In the genomic region with DNA sequence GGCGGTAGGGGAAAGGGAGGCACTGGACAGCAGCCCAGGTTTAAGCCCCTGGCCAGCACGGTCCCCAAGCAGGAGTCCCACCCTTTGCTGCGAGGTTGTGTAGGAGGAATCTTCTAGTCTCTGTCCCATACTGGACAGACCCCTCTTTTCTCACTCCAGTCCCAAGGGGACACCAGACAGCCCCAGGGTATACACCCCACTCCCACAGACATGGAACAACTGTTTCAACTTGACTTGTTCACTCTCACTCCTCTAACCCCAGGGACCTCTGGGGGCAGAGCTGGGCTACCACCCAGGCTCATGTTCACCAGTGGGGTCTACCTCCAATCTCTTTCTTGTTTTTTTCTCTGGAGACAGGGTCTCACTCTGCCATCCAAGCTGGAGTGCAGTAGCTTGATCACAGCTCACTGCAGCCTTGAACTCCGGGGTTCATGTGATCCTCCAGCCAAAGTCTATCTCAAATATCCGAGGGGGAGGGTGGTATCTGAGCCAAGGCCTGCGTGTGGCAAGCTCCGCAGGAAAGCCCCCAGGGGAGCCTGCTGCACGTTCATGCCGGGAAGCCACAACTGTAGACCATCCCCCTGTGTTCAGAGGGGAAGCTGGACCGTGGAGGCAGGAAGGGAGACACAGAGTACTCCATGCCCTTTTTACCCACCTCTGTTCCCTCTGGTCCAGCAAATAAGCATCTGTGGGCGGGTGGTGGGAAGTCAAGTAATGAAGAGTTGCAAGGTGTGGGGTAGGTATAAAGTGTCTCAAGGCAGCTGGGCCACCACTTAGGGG, we compare ENCODE assay signal across 8 cellular contexts. TPM values are rescaled to one million over a fixed set of nuclear protein-coding genes. Genes with fewer than 3 reads are reported as not detected.
DNase-seq lines count a peak whose midpoint lies in the region; ATAC-seq and TF ChIP-seq lines count a peak whose summit lies in the region.

No MANE protein-coding gene starts in this region.

- DNase-seq in CD14-positive monocyte (ENCODE audit: low spot score) (peak; percentile 12), KBM-7 (peak; percentile 36), coronary artery (ENCODE audit: low spot score) (no peak), uterus (no peak), dermis blood vessel endothelial cell (no peak)
- DNase-seq in natural killer cell treated with Interleukin-12 subunit alpha and Interleukin-12 subunit beta and Interleukin-15 and Interleukin-18, amount 100 ng/mL, for 72 hours (ENCODE audit: low spot score) = no peak
- DNase-seq in effector memory CD4-positive, alpha-beta T cell = no peak

- peak overlapping the region; percentile 69 to 79 for H3K4me3 Mint-ChIP-seq in CD14-positive monocyte
- peak overlapping the region; percentile 77 for H3K4me3 Mint-ChIP-seq in natural killer cell treated with Interleukin-12 subunit alpha and Interleukin-12 subunit beta and Interleukin-15 and Interleukin-18, amount 100 ng/mL, for 72 hours

- H3K27me3 Mint-ChIP-seq in CD14-positive monocyte (ENCODE audit: low read depth in 3 of 3) = peaks cover 0 to 4% (median 0%) of the 10 kb centered on the region in 3 donors
- no peaks in the 10 kb centered on the region for H3K27me3 Mint-ChIP-seq in natural killer cell treated with Interleukin-12 subunit alpha and Interleukin-12 subunit beta and Interleukin-15 and Interleukin-18, amount 100 ng/mL, for 72 hours

- ATAC-seq in natural killer cell treated with Interleukin-12 subunit alpha and Interleukin-12 subunit beta and Interleukin-15 and Interleukin-18, amount 100 ng/mL, for 72 hours = no peak
- ATAC-seq in GM18858 (IDR thresholded peaks at IDR 0.05; ENCODE audit: unreplicated experiment) = no peak

- H3K4me1 Mint-ChIP-seq in CD14-positive monocyte = peaks cover 34% of the 10 kb centered on the region
- peaks cover 25 to 26% of the 10 kb centered on the region in 2 donors for H3K4me1 Mint-ChIP-seq in natural killer cell treated with Interleukin-12 subunit alpha and Interleukin-12 subunit beta and Interleukin-15 and Interleukin-18, amount 100 ng/mL, for 72 hours (ENCODE audit: low read depth in 2 of 2)

- H3K4me1 ChIP-seq in uterus = peaks cover 5 to 14% of the 10 kb centered on the region in 2 donors
- peaks cover 30% of the 10 kb centered on the region for H3K4me1 ChIP-seq in effector memory CD4-positive, alpha-beta T cell (ENCODE audit: control insufficient read depth, insufficient read depth, low read length, poor library complexity, severe bottlenecking)

- H3K36me3 Mint-ChIP-seq in CD14-positive monocyte = peaks cover 29 to 47% of the 10 kb centered on the region in 2 donors
- no peaks in the 10 kb centered on the region for H3K36me3 Mint-ChIP-seq in natural killer cell treated with Interleukin-12 subunit alpha and Interleukin-12 subunit beta and Interleukin-15 and Interleukin-18, amount 100 ng/mL, for 72 hours

- H3K9me3 ChIP-seq in uterus = no peaks in the 10 kb centered on the region
- H3K9me3 ChIP-seq in effector memory CD4-positive, alpha-beta T cell (ENCODE audit: control insufficient read depth, low read length) = no peaks in the 10 kb centered on the region

- intact Hi-C loops in CD14-positive monocyte (cut with micrococcal nuclease) (no loop called here), uterus (cut with DNase I; ENCODE audit: low total_unique reads) (no loop called here)

- no peak for TF ChIP-seq CTCF in CD14-positive monocyte (IDR thresholded peaks at IDR 0.05)
- TF ChIP-seq CTCF in coronary artery (IDR thresholded peaks at IDR 0.05) = no peak
- TF ChIP-seq CTCF in uterus (IDR thresholded peaks at IDR 0.05) = no peak

- no peak for TF ChIP-seq POLR2A in uterus (IDR thresholded peaks at IDR 0.05)

- H3K27ac ChIP-seq in coronary artery = no peak overlapping the region
- peak overlapping the region in 1 of 2 donors; percentile 98 for H3K27ac ChIP-seq in uterus
- no peak overlapping the region for H3K27ac ChIP-seq in effector memory CD4-positive, alpha-beta T cell (ENCODE audit: insufficient read depth, low read length, poor library complexity, severe bottlenecking)

- no peaks in the 10 kb centered on the region for H3K36me3 ChIP-seq in uterus
- peaks cover 29% of the 10 kb centered on the region for H3K36me3 ChIP-seq in effector memory CD4-positive, alpha-beta T cell (ENCODE audit: control insufficient read depth, insufficient read depth, low read length)

- peaks cover 0 to 5% (median 0%) of the 10 kb centered on the region in 7 donors for H3K9me3 Mint-ChIP-seq in CD14-positive monocyte
- no peaks in the 10 kb centered on the region for H3K9me3 Mint-ChIP-seq in natural killer cell treated with Interleukin-12 subunit alpha and Interleukin-12 subunit beta and Interleukin-15 and Interleukin-18, amount 100 ng/mL, for 72 hours

- H3K27ac Mint-ChIP-seq in CD14-positive monocyte = peak overlapping the region in 6 of 7 donors; percentile 6 to 91 (median 66)
- peak overlapping the region; percentile 28 to 65 for H3K27ac Mint-ChIP-seq in natural killer cell treated with Interleukin-12 subunit alpha and Interleukin-12 subunit beta and Interleukin-15 and Interleukin-18, amount 100 ng/mL, for 72 hours

- in situ Hi-C loops in KBM-7 (cut with MboI; ENCODE audit: low pct_unique_long_range_greater_than_20kb, low sequenced_read_pairs) = no loop called here

- no peaks in the 10 kb centered on the region for H3K27me3 ChIP-seq in uterus
- no peaks in the 10 kb centered on the region for H3K27me3 ChIP-seq in effector memory CD4-positive, alpha-beta T cell (replicated peaks; ENCODE audit: control insufficient read depth, insufficient read depth, low read length, poor library complexity, severe bottlenecking)

- peak overlapping the region; percentile 100 for H3K4me3 ChIP-seq in coronary artery
- no peak overlapping the region for H3K4me3 ChIP-seq in uterus
- no peak overlapping the region for H3K4me3 ChIP-seq in effector memory CD4-positive, alpha-beta T cell (ENCODE audit: insufficient read depth, low read depth, low read length, poor library complexity, severe bottlenecking)

RNA-seq across cellular contexts. Expression of gene PTGES2, which starts 1.8 kb away (rescaled TPM):
- polyA plus RNA-seq in CD14-positive monocyte = 10 to 100 TPM; 42.0 to 49.4 TPM
- total RNA-seq in natural killer cell treated with Interleukin-12 subunit alpha and Interleukin-12 subunit beta and Interleukin-15 and Interleukin-18, amount 100 ng/mL, for 72 hours = 100 to 1,000 TPM in 1 of 2 donors, 10 to 100 TPM in 1; 56.8 to 110 TPM
- total RNA-seq in uterus (100 to 1,000 TPM in 1 of 4 donors, 10 to 100 TPM in 3; 21.5 to 173 (median 64.2) TPM), dermis blood vessel endothelial cell (52.8 and 87.3 TPM in 2 replicates)

RNA-seq across cellular contexts. Expression of gene LCN2, which starts 23.5 kb away (rescaled TPM):
- under 1 TPM in 1 of 2 donors, not detected in 1; 0.83 TPM for polyA plus RNA-seq in CD14-positive monocyte
- total RNA-seq in natural killer cell treated with Interleukin-12 subunit alpha and Interleukin-12 subunit beta and Interleukin-15 and Interleukin-18, amount 100 ng/mL, for 72 hours = not detected
- total RNA-seq in uterus (1 to 10 TPM in 1 of 4 donors, under 1 TPM in 1, not detected in 2; 0.98 to 2.6 TPM), dermis blood vessel endothelial cell (0.14 TPM in 1 of 2 replicates, not detected in the other)

RNA-seq across cellular contexts. Expression of gene BBLN, which starts 34.3 kb away (rescaled TPM):
- 10 to 100 TPM; 51.5 to 54.5 TPM for polyA plus RNA-seq in CD14-positive monocyte
- total RNA-seq in natural killer cell treated with Interleukin-12 subunit alpha and Interleukin-12 subunit beta and Interleukin-15 and Interleukin-18, amount 100 ng/mL, for 72 hours = 10 to 100 TPM; 58.1 to 60.4 TPM
- 100 to 1,000 TPM in 2 of 4 donors, 10 to 100 TPM in 2; 31.3 to 198 (median 96.0) TPM for total RNA-seq in uterus
- 47.4 and 77.1 TPM in 2 replicates for total RNA-seq in dermis blood vessel endothelial cell

RNA-seq across cellular contexts. Expression of gene SLC25A25, which starts 57.7 kb away (rescaled TPM):
- 1 to 10 TPM; 5.1 to 6.3 TPM for polyA plus RNA-seq in CD14-positive monocyte
- total RNA-seq in natural killer cell treated with Interleukin-12 subunit alpha and Interleukin-12 subunit beta and Interleukin-15 and Interleukin-18, amount 100 ng/mL, for 72 hours = 10 to 100 TPM; 15.0 to 23.2 TPM
- total RNA-seq in uterus (10 to 100 TPM; 14.3 to 49.7 (median 49.0) TPM), dermis blood vessel endothelial cell (34.1 and 64.7 TPM in 2 replicates)

RNA-seq across cellular contexts. Expression of gene NAIF1, which starts 58.6 kb away (rescaled TPM):
- polyA plus RNA-seq in CD14-positive monocyte = 1 to 10 TPM; 4.6 to 5.6 TPM
- 10 to 100 TPM; 15.7 to 16.4 TPM for total RNA-seq in natural killer cell treated with Interleukin-12 subunit alpha and Interleukin-12 subunit beta and Interleukin-15 and Interleukin-18, amount 100 ng/mL, for 72 hours
- total RNA-seq in uterus = 10 to 100 TPM in 2 of 4 donors, 1 to 10 TPM in 2; 3.8 to 27.4 (median 10.6) TPM
- total RNA-seq in dermis blood vessel endothelial cell = 12.8 and 13.8 TPM in 2 replicates

Comparison
In these comparisons a context has a peak if more than half of its experiments do, and no peak if none do; other contexts are left out.
1. DNase-seq: peak in CD14-positive monocyte (single experiment) and KBM-7 (single experiment); none in coronary artery (single experiment), natural killer cell treated with Interleukin-12 subunit alpha and Interleukin-12 subunit beta and Interleukin-15 and Interleukin-18, amount 100 ng/mL, for 72 hours (single experiment), uterus (0 of 2), dermis blood vessel endothelial cell (single experiment) and effector memory CD4-positive, alpha-beta T cell (0 of 3).